Comparison of ENCODE assay signal across 2 cellular contexts in the genomic region with DNA sequence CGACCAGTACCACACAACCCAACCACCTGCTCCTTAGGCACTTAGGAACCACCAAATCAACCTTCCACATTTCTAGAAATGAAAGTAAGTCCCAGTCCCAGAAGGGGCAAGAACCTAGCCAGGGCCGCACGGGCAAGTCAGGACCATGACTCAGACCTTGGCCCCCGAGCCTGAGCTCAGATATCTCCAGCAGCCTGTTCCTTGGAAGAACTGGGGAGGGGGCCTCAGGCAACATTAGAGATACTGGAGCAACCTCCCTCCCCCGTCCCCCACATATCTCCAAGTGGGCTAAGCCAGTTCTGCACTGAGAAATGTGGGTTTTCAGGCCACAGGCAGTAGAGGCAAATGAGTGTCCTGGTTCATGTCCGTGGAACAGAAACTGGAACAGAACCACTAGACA.
TF ChIP-seq lines count a peak whose summit lies in the region.

No MANE protein-coding gene starts in this region.

TF ChIP-seq in HepG2, 621 proteins besides CTCF, POLR2A, EP300 and RAD21:
- no peak for TF ChIP-seq MIER2 (CRISPR knock-in tag; IDR thresholded peaks at IDR 0.05)
- TF ChIP-seq, protein P1, sequence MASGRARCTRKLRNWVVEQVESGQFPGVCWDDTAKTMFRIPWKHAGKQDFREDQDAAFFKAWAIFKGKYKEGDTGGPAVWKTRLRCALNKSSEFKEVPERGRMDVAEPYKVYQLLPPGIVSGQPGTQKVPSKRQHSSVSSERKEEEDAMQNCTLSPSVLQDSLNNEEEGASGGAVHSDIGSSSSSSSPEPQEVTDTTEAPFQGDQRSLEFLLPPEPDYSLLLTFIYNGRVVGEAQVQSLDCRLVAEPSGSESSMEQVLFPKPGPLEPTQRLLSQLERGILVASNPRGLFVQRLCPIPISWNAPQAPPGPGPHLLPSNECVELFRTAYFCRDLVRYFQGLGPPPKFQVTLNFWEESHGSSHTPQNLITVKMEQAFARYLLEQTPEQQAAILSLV (CRISPR knock-in tag; IDR thresholded peaks at IDR 0.05; ENCODE audit: borderline replicate concordance): no peak
- TF ChIP-seq, protein P2, sequence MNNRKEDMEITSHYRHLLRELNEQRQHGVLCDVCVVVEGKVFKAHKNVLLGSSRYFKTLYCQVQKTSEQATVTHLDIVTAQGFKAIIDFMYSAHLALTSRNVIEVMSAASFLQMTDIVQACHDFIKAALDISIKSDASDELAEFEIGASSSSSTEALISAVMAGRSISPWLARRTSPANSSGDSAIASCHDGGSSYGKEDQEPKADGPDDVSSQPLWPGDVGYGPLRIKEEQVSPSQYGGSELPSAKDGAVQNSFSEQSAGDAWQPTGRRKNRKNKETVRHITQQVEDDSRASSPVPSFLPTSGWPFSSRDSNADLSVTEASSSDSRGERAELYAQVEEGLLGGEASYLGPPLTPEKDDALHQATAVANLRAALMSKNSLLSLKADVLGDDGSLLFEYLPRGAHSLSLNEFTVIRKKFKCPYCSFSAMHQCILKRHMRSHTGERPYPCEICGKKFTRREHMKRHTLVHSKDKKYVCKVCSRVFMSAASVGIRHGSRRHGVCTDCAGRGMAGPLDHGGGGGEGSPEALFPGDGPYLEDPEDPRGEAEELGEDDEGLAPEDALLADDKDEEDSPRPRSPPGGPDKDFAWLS (CRISPR knock-in tag; IDR thresholded peaks at IDR 0.05; ENCODE audit: borderline replicate concordance): no peak
- no peak for TF ChIP-seq REXO4 (CRISPR knock-in tag; IDR thresholded peaks at IDR 0.05; ENCODE audit: borderline replicate concordance)
- TF ChIP-seq CC2D1A (CRISPR knock-in tag; IDR thresholded peaks at IDR 0.05): no peak
- TF ChIP-seq, protein P3, sequence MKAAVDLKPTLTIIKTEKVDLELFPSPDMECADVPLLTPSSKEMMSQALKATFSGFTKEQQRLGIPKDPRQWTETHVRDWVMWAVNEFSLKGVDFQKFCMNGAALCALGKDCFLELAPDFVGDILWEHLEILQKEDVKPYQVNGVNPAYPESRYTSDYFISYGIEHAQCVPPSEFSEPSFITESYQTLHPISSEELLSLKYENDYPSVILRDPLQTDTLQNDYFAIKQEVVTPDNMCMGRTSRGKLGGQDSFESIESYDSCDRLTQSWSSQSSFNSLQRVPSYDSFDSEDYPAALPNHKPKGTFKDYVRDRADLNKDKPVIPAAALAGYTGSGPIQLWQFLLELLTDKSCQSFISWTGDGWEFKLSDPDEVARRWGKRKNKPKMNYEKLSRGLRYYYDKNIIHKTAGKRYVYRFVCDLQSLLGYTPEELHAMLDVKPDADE (CRISPR knock-in tag; IDR thresholded peaks at IDR 0.05): no peak
- TF ChIP-seq TARDBP (CRISPR knock-in tag; IDR thresholded peaks at IDR 0.05): no peak
- TF ChIP-seq CHD2 (IDR thresholded peaks at IDR 0.05; ENCODE audit: low read depth, low read length): no peak

TF ChIP-seq in WTC11, 78 proteins besides CTCF, POLR2A, EP300 and RAD21:
- TF ChIP-seq, protein P4, sequence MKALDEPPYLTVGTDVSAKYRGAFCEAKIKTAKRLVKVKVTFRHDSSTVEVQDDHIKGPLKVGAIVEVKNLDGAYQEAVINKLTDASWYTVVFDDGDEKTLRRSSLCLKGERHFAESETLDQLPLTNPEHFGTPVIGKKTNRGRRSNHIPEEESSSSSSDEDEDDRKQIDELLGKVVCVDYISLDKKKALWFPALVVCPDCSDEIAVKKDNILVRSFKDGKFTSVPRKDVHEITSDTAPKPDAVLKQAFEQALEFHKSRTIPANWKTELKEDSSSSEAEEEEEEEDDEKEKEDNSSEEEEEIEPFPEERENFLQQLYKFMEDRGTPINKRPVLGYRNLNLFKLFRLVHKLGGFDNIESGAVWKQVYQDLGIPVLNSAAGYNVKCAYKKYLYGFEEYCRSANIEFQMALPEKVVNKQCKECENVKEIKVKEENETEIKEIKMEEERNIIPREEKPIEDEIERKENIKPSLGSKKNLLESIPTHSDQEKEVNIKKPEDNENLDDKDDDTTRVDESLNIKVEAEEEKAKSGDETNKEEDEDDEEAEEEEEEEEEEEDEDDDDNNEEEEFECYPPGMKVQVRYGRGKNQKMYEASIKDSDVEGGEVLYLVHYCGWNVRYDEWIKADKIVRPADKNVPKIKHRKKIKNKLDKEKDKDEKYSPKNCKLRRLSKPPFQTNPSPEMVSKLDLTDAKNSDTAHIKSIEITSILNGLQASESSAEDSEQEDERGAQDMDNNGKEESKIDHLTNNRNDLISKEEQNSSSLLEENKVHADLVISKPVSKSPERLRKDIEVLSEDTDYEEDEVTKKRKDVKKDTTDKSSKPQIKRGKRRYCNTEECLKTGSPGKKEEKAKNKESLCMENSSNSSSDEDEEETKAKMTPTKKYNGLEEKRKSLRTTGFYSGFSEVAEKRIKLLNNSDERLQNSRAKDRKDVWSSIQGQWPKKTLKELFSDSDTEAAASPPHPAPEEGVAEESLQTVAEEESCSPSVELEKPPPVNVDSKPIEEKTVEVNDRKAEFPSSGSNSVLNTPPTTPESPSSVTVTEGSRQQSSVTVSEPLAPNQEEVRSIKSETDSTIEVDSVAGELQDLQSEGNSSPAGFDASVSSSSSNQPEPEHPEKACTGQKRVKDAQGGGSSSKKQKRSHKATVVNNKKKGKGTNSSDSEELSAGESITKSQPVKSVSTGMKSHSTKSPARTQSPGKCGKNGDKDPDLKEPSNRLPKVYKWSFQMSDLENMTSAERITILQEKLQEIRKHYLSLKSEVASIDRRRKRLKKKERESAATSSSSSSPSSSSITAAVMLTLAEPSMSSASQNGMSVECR (CRISPR knock-in tag; IDR thresholded peaks at IDR 0.05; ENCODE audit: borderline replicate concordance): no peak
- no peak for TF ChIP-seq ATF1 (CRISPR knock-in tag; IDR thresholded peaks at IDR 0.05)
